In genomic region chr10:131453772-131454634, GRCh38 we compare ENCODE assay signal across 9 cellular contexts.
DNase-seq lines count a peak whose midpoint lies in the region; ATAC-seq and TF ChIP-seq lines count a peak whose summit lies in the region.
"Had no signal": no experiment of that assay in that cellular context is flagged by ENCODE, and none has a peak within 500 bp of the region (broad histone marks: within the 10 kb centered on the region; RNA-seq: fewer than 3 reads in every experiment).

No MANE protein-coding gene starts in this region.

- no peaks in the 10 kb centered on the region for H3K36me3 Mint-ChIP-seq in MCF 10A (ENCODE audit: insufficient read depth, unreplicated experiment)

- DNase-seq in NOMO-1 treated with DMSO at 0.1 percent for 48 hours (lab: John Stamatoyannopoulos, UW; ENCODE audit: unreplicated experiment) (peak; percentile 1), NOMO-1 (lab: John Stamatoyannopoulos, UW; ENCODE audit: unreplicated experiment in 2 of 2) (no peak), Peyer's patch (peak in 2 of 3 donors; percentile 25 to 58), iPS DF 4.7 (ENCODE audit: extremely low read depth, low spot score) (peak; percentile 2), sciatic nerve (ENCODE audit: low spot score) (peak; percentile 87), NCI-H2196 (lab: John Stamatoyannopoulos, UW; ENCODE audit: unreplicated experiment) (no peak), MCF 10A (ENCODE audit: unreplicated experiment) (no peak)
- peak; percentile 17 for DNase-seq in activated naive CD8-positive, alpha-beta T cell treated with anti-CD3 and anti-CD28 coated beads, Interleukin-2, amount 50 U/mL, for 16 hours (ENCODE audit: low read depth, low spot score)

- ATAC-seq in sciatic nerve, result peak; percentile 85

- peak overlapping the region in 1 of 4 donors; percentile 32 for H3K4me3 ChIP-seq in Peyer's patch

- no peak overlapping the region for H3K27ac Mint-ChIP-seq in MCF 10A (ENCODE audit: low read depth, unreplicated experiment)

- H3K9me3 Mint-ChIP-seq in MCF 10A (ENCODE audit: unreplicated experiment), result no peaks in the 10 kb centered on the region

- no peaks in the 10 kb centered on the region for H3K4me1 ChIP-seq in Peyer's patch

- TF ChIP-seq CTCF in Peyer's patch (IDR thresholded peaks at IDR 0.05), result peak in 4 of 6 experiments; percentile 19 to 55 (median 46)
- TF ChIP-seq CTCF in MCF 10A (IDR thresholded peaks at IDR 0.05; ENCODE audit: unreplicated experiment), result no peak

- CTCF ChIA-PET in MCF 10A (lab: Yijun Ruan, JAX), result interaction anchor here (1.0 kb wide), 1 partner anchor 106 kb away, joined by 3 read pairs; no protein-coding TSS in a partner anchor

- TF ChIP-seq POLR2A in Peyer's patch (IDR thresholded peaks at IDR 0.05), result no peak

- no TSS peak for BruUV-seq in MCF 10A (replicated peaks; lab: Mats Ljungman, UMichigan)

- H3K27me3 Mint-ChIP-seq in MCF 10A (ENCODE audit: insufficient read depth, unreplicated experiment), result no peaks in the 10 kb centered on the region

- no peak overlapping the region for H3K4me3 Mint-ChIP-seq in MCF 10A (ENCODE audit: unreplicated experiment)

- POLR2A ChIA-PET in MCF 10A (lab: Yijun Ruan, JAX), result no interaction called here

- intact Hi-C loops in sciatic nerve (cut with DNase I), result no loop called here
- intact Hi-C loops in MCF 10A (cut with micrococcal nuclease), result no loop called here

- no peaks in the 10 kb centered on the region for H3K27me3 ChIP-seq in Peyer's patch

- H3K9me3 ChIP-seq in Peyer's patch, result no peaks in the 10 kb centered on the region

- no peaks in the 10 kb centered on the region for H3K4me1 Mint-ChIP-seq in MCF 10A (ENCODE audit: insufficient read depth, unreplicated experiment)

- H3K36me3 ChIP-seq in Peyer's patch, result no peaks in the 10 kb centered on the region

- H3K27ac ChIP-seq in Peyer's patch, result no peak overlapping the region
- H3K27ac ChIP-seq: epithelial cell of prostate had no signal

Comparison
In these comparisons a context has a peak if more than half of its experiments do, and no peak if none do; other contexts are left out.
1. DNase-seq: peak in NOMO-1 treated with DMSO at 0.1 percent for 48 hours (single experiment), Peyer's patch (2 of 3), activated naive CD8-positive, alpha-beta T cell treated with anti-CD3 and anti-CD28 coated beads, Interleukin-2, amount 50 U/mL, for 16 hours (single experiment), iPS DF 4.7 (single experiment) and sciatic nerve (single experiment); none in NOMO-1 (0 of 2), NCI-H2196 (single experiment) and MCF 10A (single experiment).